ENCODE assay signal across 1 cellular context in genomic region chr17:9958586-9959281, GRCh38.
TF ChIP-seq lines count a peak whose summit lies in the region.

No MANE protein-coding gene starts in this region.

TF ChIP-seq in GM23338, 12 proteins besides CTCF, POLR2A, EP300 and RAD21 (continued from another document):
- TF ChIP-seq, protein P1, sequence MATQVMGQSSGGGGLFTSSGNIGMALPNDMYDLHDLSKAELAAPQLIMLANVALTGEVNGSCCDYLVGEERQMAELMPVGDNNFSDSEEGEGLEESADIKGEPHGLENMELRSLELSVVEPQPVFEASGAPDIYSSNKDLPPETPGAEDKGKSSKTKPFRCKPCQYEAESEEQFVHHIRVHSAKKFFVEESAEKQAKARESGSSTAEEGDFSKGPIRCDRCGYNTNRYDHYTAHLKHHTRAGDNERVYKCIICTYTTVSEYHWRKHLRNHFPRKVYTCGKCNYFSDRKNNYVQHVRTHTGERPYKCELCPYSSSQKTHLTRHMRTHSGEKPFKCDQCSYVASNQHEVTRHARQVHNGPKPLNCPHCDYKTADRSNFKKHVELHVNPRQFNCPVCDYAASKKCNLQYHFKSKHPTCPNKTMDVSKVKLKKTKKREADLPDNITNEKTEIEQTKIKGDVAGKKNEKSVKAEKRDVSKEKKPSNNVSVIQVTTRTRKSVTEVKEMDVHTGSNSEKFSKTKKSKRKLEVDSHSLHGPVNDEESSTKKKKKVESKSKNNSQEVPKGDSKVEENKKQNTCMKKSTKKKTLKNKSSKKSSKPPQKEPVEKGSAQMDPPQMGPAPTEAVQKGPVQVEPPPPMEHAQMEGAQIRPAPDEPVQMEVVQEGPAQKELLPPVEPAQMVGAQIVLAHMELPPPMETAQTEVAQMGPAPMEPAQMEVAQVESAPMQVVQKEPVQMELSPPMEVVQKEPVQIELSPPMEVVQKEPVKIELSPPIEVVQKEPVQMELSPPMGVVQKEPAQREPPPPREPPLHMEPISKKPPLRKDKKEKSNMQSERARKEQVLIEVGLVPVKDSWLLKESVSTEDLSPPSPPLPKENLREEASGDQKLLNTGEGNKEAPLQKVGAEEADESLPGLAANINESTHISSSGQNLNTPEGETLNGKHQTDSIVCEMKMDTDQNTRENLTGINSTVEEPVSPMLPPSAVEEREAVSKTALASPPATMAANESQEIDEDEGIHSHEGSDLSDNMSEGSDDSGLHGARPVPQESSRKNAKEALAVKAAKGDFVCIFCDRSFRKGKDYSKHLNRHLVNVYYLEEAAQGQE (IDR thresholded peaks at IDR 0.05; ENCODE audit: unreplicated experiment), result no peak
- TF ChIP-seq EZH2phosphoT487 (IDR thresholded peaks at IDR 0.05; ENCODE audit: unreplicated experiment), result no peak
- no peak for TF ChIP-seq STAT1 (IDR thresholded peaks at IDR 0.05; ENCODE audit: unreplicated experiment)
